9 cellular contexts compared by ENCODE assay signal in the genomic region with DNA sequence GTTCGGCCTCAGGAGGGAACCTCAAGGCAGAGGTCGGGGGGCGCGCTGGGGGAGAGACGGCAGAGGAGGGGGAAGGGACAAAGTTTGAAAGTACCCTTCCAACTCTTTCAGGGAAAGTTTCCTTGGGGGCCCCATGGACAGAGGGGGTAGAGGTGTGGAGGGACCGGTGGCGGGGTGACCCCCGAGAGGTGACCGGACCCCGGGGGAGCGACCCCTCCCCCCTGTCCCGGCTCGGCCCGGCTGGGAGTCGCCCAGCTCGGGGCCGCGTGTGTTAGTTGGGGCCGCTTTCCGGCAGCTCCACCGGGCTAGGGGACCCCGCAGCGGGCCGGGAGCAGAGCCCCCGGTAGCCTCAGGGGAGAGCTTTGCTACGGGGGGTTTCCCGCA. TPM values are rescaled to one million over a fixed set of nuclear protein-coding genes. Genes with fewer than 3 reads are reported as not detected.
DNase-seq lines count a peak whose midpoint lies in the region; ATAC-seq and TF ChIP-seq lines count a peak whose summit lies in the region.
"Had no signal": no experiment of that assay in that cellular context is flagged by ENCODE, and none has a peak within 500 bp of the region (broad histone marks: within the 10 kb centered on the region; RNA-seq: fewer than 3 reads in every experiment).

No MANE protein-coding gene starts in this region.

- no peaks in the 10 kb centered on the region for H3K27me3 ChIP-seq in lung (ENCODE audit: control insufficient read depth, insufficient read depth)
- H3K27me3 ChIP-seq in upper lobe of right lung: no peaks in the 10 kb centered on the region

- no peak for DNase-seq in activated naive CD4-positive, alpha-beta T cell treated with anti-CD3 and anti-CD28 coated beads, Interleukin-2, amount 50 U/mL, for 72 hours (ENCODE audit: low spot score in 2 of 2)
- no peak for DNase-seq in astrocyte of the spinal cord (ENCODE audit: low read depth, low spot score)
- no peak for DNase-seq in lung (ENCODE audit: low spot score)
- DNase-seq in upper lobe of right lung: no peak
- DNase-seq in mesenteric fat pad (ENCODE audit: low spot score): no peak

- H3K4me3 ChIP-seq in astrocyte of the spinal cord (ENCODE audit: low read depth, low read length) (peak overlapping the region; percentile 69), lung (peak overlapping the region; percentile 60), upper lobe of right lung (peak overlapping the region; percentile 52)

- in situ Hi-C loops in astrocyte of the spinal cord (cut with HindIII; ENCODE audit: low sequenced_read_pairs): no loop called here

- no peaks in the 10 kb centered on the region for H3K36me3 ChIP-seq in lung (ENCODE audit: control insufficient read depth in 2 of 2, insufficient read depth in 2 of 2, low read length in 2 of 2)
- H3K36me3 ChIP-seq in upper lobe of right lung: no peaks in the 10 kb centered on the region

- H3K27ac ChIP-seq in lung (ENCODE audit: low read depth in 1 of 2, low read length in 1 of 2): peak overlapping the region; percentile 90 to 95
- peak overlapping the region; percentile 84 for H3K27ac ChIP-seq in upper lobe of right lung

- H3K4me3 Mint-ChIP-seq in activated naive CD4-positive, alpha-beta T cell treated with anti-CD3 and anti-CD28 coated beads, Interleukin-2, amount 50 U/mL, for 24 hours: peak overlapping the region; percentile 73

- intact Hi-C loops in upper lobe of right lung (cut with DNase I): no loop called here

- H3K27ac Mint-ChIP-seq in activated naive CD4-positive, alpha-beta T cell treated with anti-CD3 and anti-CD28 coated beads, Interleukin-2, amount 50 U/mL, for 24 hours: no peak overlapping the region
- H3K27ac Mint-ChIP-seq in activated naive CD4-positive, alpha-beta T cell treated with anti-CD3 and anti-CD28 coated beads, Interleukin-2, amount 50 U/mL, for 72 hours: peak overlapping the region in 1 of 2 donors; percentile 57

- H3K9me3 ChIP-seq in lung (ENCODE audit: control insufficient read depth in 2 of 2, insufficient read depth in 1 of 2, low read length in 1 of 2) (no peaks in the 10 kb centered on the region), upper lobe of right lung (no peaks in the 10 kb centered on the region)

- no peak for ATAC-seq in activated naive CD4-positive, alpha-beta T cell treated with anti-CD3 and anti-CD28 coated beads, Interleukin-2, amount 50 U/mL, for 72 hours
- no peak for ATAC-seq in lung (ENCODE audit: insufficient read depth, low FRiP score)
- ATAC-seq in upper lobe of right lung: no peak
- ATAC-seq in GM18498 (IDR thresholded peaks at IDR 0.05; ENCODE audit: unreplicated experiment): no peak
- ATAC-seq in GM21390 (IDR thresholded peaks at IDR 0.05; ENCODE audit: unreplicated experiment): no peak

- H3K4me1 ChIP-seq in lung (ENCODE audit: control insufficient read depth in 2 of 2, insufficient read depth in 2 of 2, low read length in 2 of 2) (peaks cover 0 to 22% of the 10 kb centered on the region in 2 donors), upper lobe of right lung (peaks cover 32% of the 10 kb centered on the region)

- no peaks in the 10 kb centered on the region for H3K9me3 Mint-ChIP-seq in activated naive CD4-positive, alpha-beta T cell treated with anti-CD3 and anti-CD28 coated beads, Interleukin-2, amount 50 U/mL, for 24 hours
- no peaks in the 10 kb centered on the region for H3K9me3 Mint-ChIP-seq in activated naive CD4-positive, alpha-beta T cell treated with anti-CD3 and anti-CD28 coated beads, Interleukin-2, amount 50 U/mL, for 72 hours

- peaks cover 33% of the 10 kb centered on the region for H3K4me1 Mint-ChIP-seq in activated naive CD4-positive, alpha-beta T cell treated with anti-CD3 and anti-CD28 coated beads, Interleukin-2, amount 50 U/mL, for 24 hours

- WGBS in lung, 2 donors: 4 to 5% methylated on average over 26 to 27 of the region's 27 CpGs

- TF ChIP-seq CTCF in astrocyte of the spinal cord (IDR thresholded peaks at IDR 0.05; ENCODE audit: low read depth, low read length): no peak
- TF ChIP-seq CTCF in lung (IDR thresholded peaks at IDR 0.05; ENCODE audit: control extremely low read depth, extremely low read depth): no peak
- TF ChIP-seq CTCF in upper lobe of right lung (IDR thresholded peaks at IDR 0.05): no peak

- no peaks in the 10 kb centered on the region for H3K36me3 Mint-ChIP-seq in activated naive CD4-positive, alpha-beta T cell treated with anti-CD3 and anti-CD28 coated beads, Interleukin-2, amount 50 U/mL, for 24 hours
- peaks cover 0 to 11% of the 10 kb centered on the region in 2 donors for H3K36me3 Mint-ChIP-seq in activated naive CD4-positive, alpha-beta T cell treated with anti-CD3 and anti-CD28 coated beads, Interleukin-2, amount 50 U/mL, for 72 hours

- peaks cover 17% of the 10 kb centered on the region for H3K27me3 Mint-ChIP-seq in activated naive CD4-positive, alpha-beta T cell treated with anti-CD3 and anti-CD28 coated beads, Interleukin-2, amount 50 U/mL, for 24 hours

RNA-seq across cellular contexts. Expression of a gene that starts 3.2 kb away (rescaled TPM):
- total RNA-seq in activated naive CD4-positive, alpha-beta T cell treated with anti-CD3 and anti-CD28 coated beads, Interleukin-2, amount 50 U/mL, for 72 hours: 10 to 100 TPM in 1 of 2 donors, 1 to 10 TPM in 1; 7.5 to 20.7 TPM
- total RNA-seq in lung (10 to 100 TPM; 11.7 to 17.2 TPM), upper lobe of right lung (8.8 TPM), mesenteric fat pad (4.3 TPM)
- 10 to 100 TPM in 1 of 2 donors, 1 to 10 TPM in 1; 9.3 to 31.1 TPM for polyA plus RNA-seq in lung

RNA-seq across cellular contexts. Expression of a gene that starts 18.7 kb away (rescaled TPM):
- not detected for total RNA-seq in activated naive CD4-positive, alpha-beta T cell treated with anti-CD3 and anti-CD28 coated beads, Interleukin-2, amount 50 U/mL, for 72 hours
- total RNA-seq in lung (not detected), upper lobe of right lung (not detected), mesenteric fat pad (not detected)
- not detected for polyA plus RNA-seq in lung
- total RNA-seq: RPMI7951 had no signal

RNA-seq across cellular contexts. Expression of a gene that starts 39.6 kb away (rescaled TPM):
- 10 to 100 TPM; 16.6 to 22.4 TPM for total RNA-seq in activated naive CD4-positive, alpha-beta T cell treated with anti-CD3 and anti-CD28 coated beads, Interleukin-2, amount 50 U/mL, for 72 hours
- total RNA-seq in lung (10 to 100 TPM; 19.8 to 31.8 TPM), upper lobe of right lung (18.2 TPM), mesenteric fat pad (15.6 TPM)
- 10 to 100 TPM; 19.3 to 20.2 TPM for polyA plus RNA-seq in lung

RNA-seq across cellular contexts. Expression of a gene that starts 44.7 kb away (rescaled TPM):
- total RNA-seq in activated naive CD4-positive, alpha-beta T cell treated with anti-CD3 and anti-CD28 coated beads, Interleukin-2, amount 50 U/mL, for 72 hours: 1,000 to 10,000 TPM in 1 of 2 donors, 100 to 1,000 TPM in 1; 699 to 1,046 TPM
- total RNA-seq in lung (100 to 1,000 TPM; 281 to 420 TPM), upper lobe of right lung (369 TPM), mesenteric fat pad (258 TPM)
- 100 to 1,000 TPM; 175 to 224 TPM for polyA plus RNA-seq in lung
